In the genomic region with DNA sequence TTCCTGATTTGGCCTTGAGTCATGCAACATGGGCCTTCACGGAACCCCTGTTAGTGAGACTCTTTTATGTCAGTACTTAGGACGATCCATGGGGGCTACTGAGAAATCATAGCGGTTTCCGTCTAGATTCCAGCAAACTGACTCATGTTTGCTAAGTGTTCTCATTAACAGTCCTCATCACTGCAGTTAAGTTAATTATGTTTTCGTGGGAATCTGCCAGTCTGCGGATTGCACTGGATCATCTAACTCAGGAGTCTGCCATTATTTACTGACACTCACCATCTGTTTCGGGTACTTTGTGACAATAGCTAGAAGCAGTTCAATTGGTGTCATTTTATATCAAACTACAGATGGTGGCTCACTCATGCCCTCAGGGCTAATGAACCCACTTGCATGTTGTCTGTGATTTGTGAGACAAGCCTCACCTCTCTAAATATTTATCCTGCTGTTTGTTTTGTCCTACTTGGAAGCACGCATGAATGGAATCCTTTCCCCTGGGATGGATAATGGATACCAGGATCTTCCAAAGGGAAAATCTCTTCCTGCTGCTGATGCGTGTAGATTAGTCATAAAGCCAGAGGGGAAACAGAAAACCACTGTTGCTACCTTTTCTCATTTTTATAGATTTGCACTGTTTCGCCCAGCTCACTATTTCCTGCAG, we compare ENCODE assay signal across 12 cellular contexts.
DNase-seq lines count a peak whose midpoint lies in the region; TF ChIP-seq lines count a peak whose summit lies in the region.
"Had no signal": no experiment of that assay in that cellular context is flagged by ENCODE, and none has a peak within 500 bp of the region (broad histone marks: within the 10 kb centered on the region; RNA-seq: fewer than 3 reads in every experiment).

No MANE protein-coding gene starts in this region.

- peaks cover 34% of the 10 kb centered on the region for H3K36me3 Mint-ChIP-seq in progenitor cell of endocrine pancreas (ENCODE audit: insufficient read depth)

- H3K4me3 Mint-ChIP-seq in progenitor cell of endocrine pancreas (ENCODE audit: low read depth), result no peak overlapping the region
- H3K4me3 Mint-ChIP-seq: activated B cell treated with CpG ODN at 0.5 μM for 24 hours had no signal

- H3K9me3 Mint-ChIP-seq in progenitor cell of endocrine pancreas (ENCODE audit: low read depth), result no peaks in the 10 kb centered on the region
- H3K9me3 Mint-ChIP-seq: activated B cell treated with CpG ODN at 0.5 μM for 24 hours had no signal

- H3K27me3 Mint-ChIP-seq in progenitor cell of endocrine pancreas, result no peaks in the 10 kb centered on the region

- TF ChIP-seq CTCF in 22Rv1 (IDR thresholded peaks at IDR 0.05), result no peak
- no peak for TF ChIP-seq CTCF in progenitor cell of endocrine pancreas (IDR thresholded peaks at IDR 0.05; ENCODE audit: unreplicated experiment)

- H3K4me1 Mint-ChIP-seq in progenitor cell of endocrine pancreas (ENCODE audit: low read depth), result no peaks in the 10 kb centered on the region
- H3K4me1 Mint-ChIP-seq: activated B cell treated with CpG ODN at 0.5 μM for 24 hours had no signal

- DNase-seq in H4 (ENCODE audit: low spot score) (peak; percentile 82), NCI-H524 (lab: John Stamatoyannopoulos, UW) (peak; percentile 85 to 96), dermis blood vessel endothelial cell (peak; percentile 71), occipital lobe (lab: John Stamatoyannopoulos, UW) (no peak), midbrain (lab: John Stamatoyannopoulos, UW) (no peak), GF-D8 (lab: John Stamatoyannopoulos, UW) (no peak), progenitor cell of endocrine pancreas (ENCODE audit: low spot score, unreplicated experiment) (no peak)
- DNase-seq: ACHN; activated B cell treated with CpG ODN at 0.5 μM for 24 hours; NK-92 treated with Interleukin-12 subunit alpha and Interleukin-12 subunit beta, amount 100 ng/mL, for 24 hours; transverse colon had no signal

- H3K27ac Mint-ChIP-seq in progenitor cell of endocrine pancreas, result no peak overlapping the region
- H3K27ac Mint-ChIP-seq: activated B cell treated with CpG ODN at 0.5 μM for 24 hours had no signal

- peak overlapping the region; percentile 31; the same call in 1 of the 2 replicates for H3K27ac ChIP-seq in 22Rv1
- H3K27ac ChIP-seq: transverse colon had no signal

Comparison
In these comparisons a context has a peak if more than half of its experiments do, and no peak if none do; other contexts are left out.
1. DNase-seq: peak in H4 (single experiment), NCI-H524 (2 of 2) and dermis blood vessel endothelial cell (single experiment); none in occipital lobe (single experiment), midbrain (single experiment), GF-D8 (single experiment) and progenitor cell of endocrine pancreas (single experiment).